Comparison of ENCODE assay signal across 27 cellular contexts in the genomic region with DNA sequence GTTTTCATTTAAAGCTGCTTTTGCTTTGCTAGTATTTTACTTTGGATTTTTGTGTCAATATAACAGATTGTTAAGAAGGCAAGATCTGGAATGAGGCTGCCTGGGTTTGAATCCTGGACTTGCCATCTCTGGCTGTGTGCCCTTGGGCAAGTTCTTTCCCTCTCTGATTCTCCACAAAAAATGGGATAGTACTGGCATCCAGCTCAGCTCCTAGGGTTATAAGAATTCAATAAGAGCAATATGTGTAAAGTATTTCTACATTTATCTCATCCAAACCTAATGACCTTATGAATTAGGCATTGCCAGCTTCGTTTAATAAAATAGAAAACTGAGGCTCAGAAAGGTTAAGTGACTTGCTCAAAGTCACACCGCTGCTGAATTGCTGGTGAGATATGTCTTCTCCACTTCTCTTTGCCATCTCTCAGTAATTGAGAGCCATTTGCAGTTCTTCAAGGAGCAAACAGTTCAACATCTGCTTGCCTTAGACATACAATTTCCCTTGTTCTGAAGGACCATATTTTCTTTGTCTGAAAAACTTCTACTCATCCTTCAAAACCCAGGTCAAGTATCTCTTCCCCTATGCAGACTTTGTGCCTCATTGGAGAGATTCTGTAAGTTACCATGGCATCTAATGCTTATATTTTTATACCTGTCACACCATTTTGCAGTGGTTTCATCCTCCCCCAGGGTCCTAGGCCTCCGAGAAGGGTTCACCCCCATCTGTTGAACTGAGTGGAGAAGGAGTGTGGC.
"Had no signal": no experiment of that assay in that cellular context is flagged by ENCODE, and none has a peak within 500 bp of the region (broad histone marks: within the 10 kb centered on the region; RNA-seq: fewer than 3 reads in every experiment).

No MANE protein-coding gene starts in this region.

- H3K4me3 ChIP-seq: colonic mucosa, esophagus squamous epithelium, gastrocnemius medialis, heart left ventricle, hepatocyte, lower lobe of right lung, mucosa of descending colon had no signal

- H3K9me3 ChIP-seq: colonic mucosa, esophagus squamous epithelium, gastrocnemius medialis, heart left ventricle, lower lobe of right lung, mucosa of descending colon had no signal

- H3K4me2 ChIP-seq: hepatocyte had no signal

- H2AFZ ChIP-seq: hepatocyte had no signal

- H3K79me2 ChIP-seq: hepatocyte had no signal

- H3K27me3 ChIP-seq: colonic mucosa, esophagus squamous epithelium, gastrocnemius medialis had no signal

- H3K4me1 ChIP-seq: colonic mucosa, gastrocnemius medialis, heart left ventricle, lower lobe of right lung had no signal

- ATAC-seq: effector memory CD8-positive, alpha-beta T cell; esophagus mucosa; gastrocnemius medialis; heart left ventricle; left colon; left lobe of liver; left ventricle myocardium superior; lower lobe of right lung; mucosa of descending colon had no signal

- H3K27ac ChIP-seq: colonic mucosa, epithelial cell of prostate, esophagus squamous epithelium, gastrocnemius medialis, heart left ventricle, hepatocyte, lower lobe of right lung had no signal

- FAIRE-seq: endometrium had no signal

- DNase-seq: colonic mucosa; cortex of kidney; effector CD8-positive, alpha-beta T cell; effector memory CD8-positive, alpha-beta T cell; endodermal cell; erythroblast; esophagus squamous epithelium; foreskin fibroblast; foreskin melanocyte; gastrocnemius medialis; heart left ventricle; hypothalamus; immature natural killer cell; islet precursor cell; kidney; kidney glomerular epithelial cell; left colon; left ventricle myocardium superior; lower lobe of right lung; mesenchymal stem cell; mucosa of descending colon; naive B cell had no signal

- H3K36me3 ChIP-seq: colonic mucosa, esophagus squamous epithelium, gastrocnemius medialis, heart left ventricle, lower lobe of right lung had no signal
